In the genomic region with DNA sequence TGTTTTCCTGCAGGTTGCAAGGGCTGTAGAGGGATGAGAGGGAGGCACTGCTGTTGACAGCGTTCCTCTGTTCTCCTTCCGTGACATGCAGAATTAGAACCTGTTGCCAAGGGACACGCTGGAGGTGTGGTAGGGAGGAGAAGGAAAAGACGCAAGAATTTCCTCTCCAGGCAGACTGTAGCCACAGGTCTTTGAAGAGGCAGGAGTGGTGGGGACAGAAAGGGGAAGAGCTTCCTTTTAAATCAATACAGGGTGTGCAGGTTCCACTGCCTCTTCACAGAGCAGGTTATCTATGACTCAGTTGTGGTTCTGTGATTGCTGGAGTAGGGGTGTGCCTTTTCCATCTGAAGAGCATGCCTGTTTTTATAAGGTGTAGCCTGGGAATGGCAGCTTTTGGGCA, we compare ENCODE assay signal across 13 cellular contexts.
DNase-seq lines count a peak whose midpoint lies in the region; ATAC-seq and TF ChIP-seq lines count a peak whose summit lies in the region.
"Had no signal": no experiment of that assay in that cellular context is flagged by ENCODE, and none has a peak within 500 bp of the region (broad histone marks: within the 10 kb centered on the region; RNA-seq: fewer than 3 reads in every experiment).

No MANE protein-coding gene starts in this region.

- peak overlapping the region; percentile 84 for H3K27ac Mint-ChIP-seq in mesothelial cell of epicardium

- H4K20me1 ChIP-seq in BLaER1 treated with 17β-estradiol and CSF1 and Interleukin-3, amounts not matched to agents 10 nM and 100 nM = no peaks in the 10 kb centered on the region

- H3K4me3 Mint-ChIP-seq in mesothelial cell of epicardium = no peak overlapping the region

- H3K4me3 ChIP-seq in BLaER1 treated with 17β-estradiol and CSF1 and Interleukin-3, amounts not matched to agents 10 nM and 100 nM = no peak overlapping the region
- H3K4me3 ChIP-seq in body of pancreas (no peak overlapping the region), coronary artery (no peak overlapping the region)
- H3K4me3 ChIP-seq: psoas muscle, SJSA1 had no signal

- H3K36me3 ChIP-seq in BLaER1 treated with 17β-estradiol and CSF1 and Interleukin-3, amounts not matched to agents 10 nM and 100 nM = no peaks in the 10 kb centered on the region
- H3K36me3 ChIP-seq in body of pancreas (replicated peaks in 1 of 2; ENCODE audit: insufficient read depth in 1 of 2, low read depth in 2 of 2) = no peaks in the 10 kb centered on the region

- 58 to 59% methylated on average over 4 of the region's 4 CpGs for WGBS in body of pancreas, 2 donors

- 0 out of 22 replicates have a peak, but pooled peaks cover 0 to 5% (median 0%) of the 10 kb centered on the region in 11 experiments for H3K27me3 ChIP-seq in BLaER1 treated with 17β-estradiol and CSF1 and Interleukin-3, amounts not matched to agents 10 nM and 100 nM
- H3K27me3 ChIP-seq in body of pancreas = no peaks in the 10 kb centered on the region
- H3K27me3 ChIP-seq: SJSA1 had no signal

- ATAC-seq in body of pancreas (no peak), GM21528 (IDR thresholded peaks at IDR 0.05; ENCODE audit: low FRiP score, unreplicated experiment) (no peak), GM18519 (IDR thresholded peaks at IDR 0.05; ENCODE audit: low FRiP score, unreplicated experiment) (no peak)
- ATAC-seq: psoas muscle had no signal

- H3K27ac ChIP-seq in BLaER1 treated with 17β-estradiol and CSF1 and Interleukin-3, amounts not matched to agents 10 nM and 100 nM = no peak overlapping the region
- peak overlapping the region in 3 of 4 donors; percentile 65 to 82 (median 71) for H3K27ac ChIP-seq in body of pancreas
- no peak overlapping the region for H3K27ac ChIP-seq in coronary artery
- H3K27ac ChIP-seq: psoas muscle, SJSA1 had no signal

- no peak for TF ChIP-seq CTCF in body of pancreas (IDR thresholded peaks at IDR 0.05)
- TF ChIP-seq CTCF in mesothelial cell of epicardium (IDR thresholded peaks at IDR 0.05; ENCODE audit: unreplicated experiment) = no peak
- TF ChIP-seq CTCF in coronary artery (IDR thresholded peaks at IDR 0.05) = no peak

- peaks cover 10% of the 10 kb centered on the region for H3K36me3 Mint-ChIP-seq in mesothelial cell of epicardium

- peak overlapping the region in 9 of 11 experiments; percentile 18 to 85 (median 56); a peak in 18 of 22 replicates for H3K4me2 ChIP-seq in BLaER1 treated with 17β-estradiol and CSF1 and Interleukin-3, amounts not matched to agents 10 nM and 100 nM

- H3K9me3 ChIP-seq in BLaER1 treated with 17β-estradiol and CSF1 and Interleukin-3, amounts not matched to agents 10 nM and 100 nM (replicated peaks in 1 of 11) = no peaks in the 10 kb centered on the region
- H3K9me3 ChIP-seq in body of pancreas = no peaks in the 10 kb centered on the region
- H3K9me3 ChIP-seq: psoas muscle, SJSA1 had no signal

- peaks cover 11 to 77% (median 64%) of the 10 kb centered on the region in 10 experiments for H3K4me1 ChIP-seq in BLaER1 treated with 17β-estradiol and CSF1 and Interleukin-3, amounts not matched to agents 10 nM and 100 nM
- peaks cover 80% of the 10 kb centered on the region for H3K4me1 ChIP-seq in body of pancreas

- no peaks in the 10 kb centered on the region for H3K27me3 Mint-ChIP-seq in mesothelial cell of epicardium (ENCODE audit: low read depth)

- DNase-seq in HT-29 (ENCODE audit: low spot score) (peak; percentile 88), body of pancreas (no peak), mesothelial cell of epicardium (ENCODE audit: low spot score in 2 of 2, unreplicated experiment in 2 of 2) (no peak), coronary artery (ENCODE audit: low spot score) (no peak), NCI-H1436 treated with DMSO at 0.1 percent for 48 hours (lab: John Stamatoyannopoulos, UW) (no peak)
- DNase-seq: activated effector memory CD4-positive, alpha-beta T cell treated with Interleukin-2 at 50 U/mL for 16 hours; DMS53; NCI-H2171; psoas muscle had no signal

- H3K9ac ChIP-seq in BLaER1 treated with 17β-estradiol and CSF1 and Interleukin-3, amounts not matched to agents 10 nM and 100 nM = no peak overlapping the region

- TF ChIP-seq POLR2A in body of pancreas (IDR thresholded peaks at IDR 0.05) = no peak

- no peaks in the 10 kb centered on the region for H3K9me3 Mint-ChIP-seq in mesothelial cell of epicardium

- intact Hi-C loops in body of pancreas (cut with DNase I) = no loop called here

- H3K4me1 Mint-ChIP-seq in mesothelial cell of epicardium = peaks cover 64% of the 10 kb centered on the region

Comparison
In these comparisons a context has a peak if more than half of its experiments do, and no peak if none do; other contexts are left out.
1. H3K27ac ChIP-seq: peak in body of pancreas (3 of 4); none in BLaER1 treated with 17β-estradiol and CSF1 and Interleukin-3, amounts not matched to agents 10 nM and 100 nM (0 of 11) and coronary artery (0 of 2).